In genomic region chr3:48465237-48465530, GRCh38 we compare ENCODE assay signal across 1 cellular context.
TF ChIP-seq lines count a peak whose summit lies in the region.

No MANE protein-coding gene starts in this region.

TF ChIP-seq in endothelial cell of umbilical vein, 7 proteins besides CTCF, POLR2A, EP300 and RAD21:
- TF ChIP-seq EZH2 (IDR thresholded peaks at IDR 0.05; ENCODE audit: borderline replicate concordance, low read depth, low read length, severe bottlenecking) (no peak), FOS (IDR thresholded peaks at IDR 0.05; ENCODE audit: borderline replicate concordance, insufficient read depth, low read length) (no peak), POLR2AphosphoS5 (IDR thresholded peaks at IDR 0.05; ENCODE audit: insufficient read depth, low read depth, low read length) (no peak), GATA2 (IDR thresholded peaks at IDR 0.05; ENCODE audit: insufficient read depth, insufficient read length, low read depth, low read length) (no peak), MYC (IDR thresholded peaks at IDR 0.05; ENCODE audit: low read depth, low read length) (no peak)
- TF ChIP-seq, protein P1, sequence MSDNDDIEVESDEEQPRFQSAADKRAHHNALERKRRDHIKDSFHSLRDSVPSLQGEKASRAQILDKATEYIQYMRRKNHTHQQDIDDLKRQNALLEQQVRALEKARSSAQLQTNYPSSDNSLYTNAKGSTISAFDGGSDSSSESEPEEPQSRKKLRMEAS (IDR thresholded peaks at IDR 0.05; ENCODE audit: insufficient read depth, insufficient read length): no peak
